18 cellular contexts compared by ENCODE assay signal in the genomic region with DNA sequence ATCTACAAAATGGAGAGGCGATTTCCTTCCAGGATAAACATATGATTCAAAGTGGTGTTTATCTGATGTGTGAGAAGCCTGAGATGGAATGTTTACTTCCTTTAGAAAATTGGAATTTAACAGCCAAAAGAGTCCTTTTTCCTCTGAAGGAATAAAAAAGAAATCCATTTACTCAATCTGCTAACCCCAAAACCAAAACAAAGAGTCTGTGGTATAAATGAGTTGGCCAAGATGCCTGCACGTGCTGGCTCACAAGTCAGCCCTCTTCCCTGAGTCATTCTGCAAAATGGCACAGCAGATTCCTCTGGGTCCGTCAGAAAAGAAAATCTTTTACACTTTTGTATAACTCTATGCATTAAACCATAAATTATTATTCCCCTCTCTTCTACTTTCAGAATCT.
DNase-seq lines count a peak whose midpoint lies in the region; ATAC-seq and TF ChIP-seq lines count a peak whose summit lies in the region.
"Had no signal": no experiment of that assay in that cellular context is flagged by ENCODE, and none has a peak within 500 bp of the region (broad histone marks: within the 10 kb centered on the region; RNA-seq: fewer than 3 reads in every experiment).

No MANE protein-coding gene starts in this region.

- peak overlapping the region in 2 of 3 donors; percentile 13 to 45 for H3K27ac ChIP-seq in thyroid gland
- H3K27ac ChIP-seq: colonic mucosa, left lung had no signal

- intact Hi-C loops in thyroid gland (cut with DNase I) = no loop called here

- DNase-seq in NOMO-1 treated with DMSO at 0.1 percent for 48 hours (lab: John Stamatoyannopoulos, UW; ENCODE audit: unreplicated experiment) (peak; percentile 15), NOMO-1 treated with dmso at 0.1 percent for 144 hours (lab: John Stamatoyannopoulos, UW; ENCODE audit: unreplicated experiment) (no peak), RPMI7951 (ENCODE audit: low read depth) (peak; percentile 65), fibroblast of pulmonary artery (ENCODE audit: low read depth) (peak; percentile 71), thyroid gland (no peak), NCI-H2171 treated with DMSO at 0.1 percent for 48 hours (lab: John Stamatoyannopoulos, UW) (no peak)
- DNase-seq: 8988T; activated CD4-positive, alpha-beta T cell treated with anti-CD3 and anti-CD28 coated beads, Interleukin-2, amount 50 U/mL, for 4 hours; activated gamma-delta T cell treated with Interleukin-2 at 50 U/mL for 16 hours; colonic mucosa; DMS53; heart left ventricle; left lung; NCI-H146; occipital lobe; stimulated activated CD4-positive, alpha-beta T cell treated with anti-CD3 and anti-CD28 coated beads, Interleukin-4, amount 100 ng/mL, for 4 hours had no signal

- WGBS in thyroid gland, 2 donors = 69 to 80% methylated on average over 3 of the region's 3 CpGs

- ATAC-seq in GM19351 (IDR thresholded peaks at IDR 0.05; ENCODE audit: unreplicated experiment) (no peak), HG02571 (IDR thresholded peaks at IDR 0.05; ENCODE audit: unreplicated experiment) (no peak)
- ATAC-seq: heart left ventricle, left lung had no signal

- no peaks in the 10 kb centered on the region for H3K36me3 ChIP-seq in thyroid gland
- H3K36me3 ChIP-seq: colonic mucosa, heart left ventricle, left lung had no signal

- H3K9me3 ChIP-seq in thyroid gland = no peaks in the 10 kb centered on the region
- H3K9me3 ChIP-seq: colonic mucosa, heart left ventricle, left lung had no signal

- H3K4me1 ChIP-seq in thyroid gland = peaks cover 0 to 9% of the 10 kb centered on the region in 2 donors
- H3K4me1 ChIP-seq: colonic mucosa had no signal

- no peak for TF ChIP-seq CTCF in fibroblast of pulmonary artery (IDR thresholded peaks at IDR 0.05; ENCODE audit: low read length, missing control alignments)
- TF ChIP-seq CTCF in thyroid gland (IDR thresholded peaks at IDR 0.05) = no peak

- no peak for TF ChIP-seq POLR2A in thyroid gland (IDR thresholded peaks at IDR 0.05)

- H3K4me3 ChIP-seq in fibroblast of pulmonary artery (replicated peaks; ENCODE audit: low read depth, low read length) (no peak overlapping the region), thyroid gland (replicated peaks in 1 of 3) (no peak overlapping the region)
- H3K4me3 ChIP-seq: colonic mucosa, heart left ventricle, left lung had no signal

- H3K27me3 ChIP-seq in thyroid gland = no peaks in the 10 kb centered on the region
- H3K27me3 ChIP-seq: colonic mucosa, heart left ventricle had no signal

Comparison
In these comparisons a context has a peak if more than half of its experiments do, and no peak if none do; other contexts are left out.
1. DNase-seq: peak in NOMO-1 treated with DMSO at 0.1 percent for 48 hours (single experiment), RPMI7951 (single experiment) and fibroblast of pulmonary artery (single experiment); none in NOMO-1 treated with dmso at 0.1 percent for 144 hours (single experiment), thyroid gland (0 of 2) and NCI-H2171 treated with DMSO at 0.1 percent for 48 hours (single experiment).